ENCODE assay signal across 3 cellular contexts in genomic region chr2:225140761-225141160, GRCh38.
TF ChIP-seq lines count a peak whose summit lies in the region.

No MANE protein-coding gene starts in this region.

TF ChIP-seq in SK-N-SH, 30 proteins besides CTCF, POLR2A, EP300 and RAD21 (continued from another document):
- TF ChIP-seq FOXM1 (IDR thresholded peaks at IDR 0.05; ENCODE audit: low read depth) (no peak), NFIC (IDR thresholded peaks at IDR 0.05; ENCODE audit: borderline replicate concordance) (no peak), TCF12 (IDR thresholded peaks at IDR 0.05) (no peak)

TF ChIP-seq in SK-N-SH treated with all-trans-retinoic acid at 6 μM for 48 hours, 23 proteins besides CTCF, POLR2A, EP300 and RAD21 (continued from another document):
- TF ChIP-seq, protein P1, sequence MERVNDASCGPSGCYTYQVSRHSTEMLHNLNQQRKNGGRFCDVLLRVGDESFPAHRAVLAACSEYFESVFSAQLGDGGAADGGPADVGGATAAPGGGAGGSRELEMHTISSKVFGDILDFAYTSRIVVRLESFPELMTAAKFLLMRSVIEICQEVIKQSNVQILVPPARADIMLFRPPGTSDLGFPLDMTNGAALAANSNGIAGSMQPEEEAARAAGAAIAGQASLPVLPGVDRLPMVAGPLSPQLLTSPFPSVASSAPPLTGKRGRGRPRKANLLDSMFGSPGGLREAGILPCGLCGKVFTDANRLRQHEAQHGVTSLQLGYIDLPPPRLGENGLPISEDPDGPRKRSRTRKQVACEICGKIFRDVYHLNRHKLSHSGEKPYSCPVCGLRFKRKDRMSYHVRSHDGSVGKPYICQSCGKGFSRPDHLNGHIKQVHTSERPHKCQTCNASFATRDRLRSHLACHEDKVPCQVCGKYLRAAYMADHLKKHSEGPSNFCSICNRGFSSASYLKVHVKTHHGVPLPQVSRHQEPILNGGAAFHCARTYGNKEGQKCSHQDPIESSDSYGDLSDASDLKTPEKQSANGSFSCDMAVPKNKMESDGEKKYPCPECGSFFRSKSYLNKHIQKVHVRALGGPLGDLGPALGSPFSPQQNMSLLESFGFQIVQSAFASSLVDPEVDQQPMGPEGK (CRISPR knock-in tag; IDR thresholded peaks at IDR 0.05; ENCODE audit: borderline replicate concordance): no peak
- TF ChIP-seq ESRRG (CRISPR knock-in tag; IDR thresholded peaks at IDR 0.05) (no peak), CSRNP3 (CRISPR knock-in tag; IDR thresholded peaks at IDR 0.05) (no peak), ZNF565 (CRISPR knock-in tag; conservative IDR thresholded peaks at IDR 0.05; ENCODE audit: low read depth) (no peak), BACH2 (CRISPR knock-in tag; IDR thresholded peaks at IDR 0.05; ENCODE audit: borderline replicate concordance) (no peak), ZNF8 (CRISPR knock-in tag; IDR thresholded peaks at IDR 0.05) (no peak), ZNF70 (CRISPR knock-in tag; IDR thresholded peaks at IDR 0.05) (no peak), POU6F1 (CRISPR knock-in tag; IDR thresholded peaks at IDR 0.05; ENCODE audit: borderline replicate concordance, low read depth) (no peak), ZFP3 (CRISPR knock-in tag; IDR thresholded peaks at IDR 0.05) (no peak), TCF4 (CRISPR knock-in tag; IDR thresholded peaks at IDR 0.05; ENCODE audit: borderline replicate concordance) (no peak), CSDC2 (CRISPR knock-in tag; IDR thresholded peaks at IDR 0.05) (no peak), ZFP30 (CRISPR knock-in tag; IDR thresholded peaks at IDR 0.05) (no peak)
- TF ChIP-seq, protein P2, sequence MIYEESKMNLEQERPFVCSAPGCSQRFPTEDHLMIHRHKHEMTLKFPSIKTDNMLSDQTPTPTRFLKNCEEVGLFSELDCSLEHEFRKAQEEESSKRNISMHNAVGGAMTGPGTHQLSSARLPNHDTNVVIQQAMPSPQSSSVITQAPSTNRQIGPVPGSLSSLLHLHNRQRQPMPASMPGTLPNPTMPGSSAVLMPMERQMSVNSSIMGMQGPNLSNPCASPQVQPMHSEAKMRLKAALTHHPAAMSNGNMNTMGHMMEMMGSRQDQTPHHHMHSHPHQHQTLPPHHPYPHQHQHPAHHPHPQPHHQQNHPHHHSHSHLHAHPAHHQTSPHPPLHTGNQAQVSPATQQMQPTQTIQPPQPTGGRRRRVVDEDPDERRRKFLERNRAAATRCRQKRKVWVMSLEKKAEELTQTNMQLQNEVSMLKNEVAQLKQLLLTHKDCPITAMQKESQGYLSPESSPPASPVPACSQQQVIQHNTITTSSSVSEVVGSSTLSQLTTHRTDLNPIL (CRISPR knock-in tag; IDR thresholded peaks at IDR 0.05; ENCODE audit: low read depth): no peak
- TF ChIP-seq, protein P3, sequence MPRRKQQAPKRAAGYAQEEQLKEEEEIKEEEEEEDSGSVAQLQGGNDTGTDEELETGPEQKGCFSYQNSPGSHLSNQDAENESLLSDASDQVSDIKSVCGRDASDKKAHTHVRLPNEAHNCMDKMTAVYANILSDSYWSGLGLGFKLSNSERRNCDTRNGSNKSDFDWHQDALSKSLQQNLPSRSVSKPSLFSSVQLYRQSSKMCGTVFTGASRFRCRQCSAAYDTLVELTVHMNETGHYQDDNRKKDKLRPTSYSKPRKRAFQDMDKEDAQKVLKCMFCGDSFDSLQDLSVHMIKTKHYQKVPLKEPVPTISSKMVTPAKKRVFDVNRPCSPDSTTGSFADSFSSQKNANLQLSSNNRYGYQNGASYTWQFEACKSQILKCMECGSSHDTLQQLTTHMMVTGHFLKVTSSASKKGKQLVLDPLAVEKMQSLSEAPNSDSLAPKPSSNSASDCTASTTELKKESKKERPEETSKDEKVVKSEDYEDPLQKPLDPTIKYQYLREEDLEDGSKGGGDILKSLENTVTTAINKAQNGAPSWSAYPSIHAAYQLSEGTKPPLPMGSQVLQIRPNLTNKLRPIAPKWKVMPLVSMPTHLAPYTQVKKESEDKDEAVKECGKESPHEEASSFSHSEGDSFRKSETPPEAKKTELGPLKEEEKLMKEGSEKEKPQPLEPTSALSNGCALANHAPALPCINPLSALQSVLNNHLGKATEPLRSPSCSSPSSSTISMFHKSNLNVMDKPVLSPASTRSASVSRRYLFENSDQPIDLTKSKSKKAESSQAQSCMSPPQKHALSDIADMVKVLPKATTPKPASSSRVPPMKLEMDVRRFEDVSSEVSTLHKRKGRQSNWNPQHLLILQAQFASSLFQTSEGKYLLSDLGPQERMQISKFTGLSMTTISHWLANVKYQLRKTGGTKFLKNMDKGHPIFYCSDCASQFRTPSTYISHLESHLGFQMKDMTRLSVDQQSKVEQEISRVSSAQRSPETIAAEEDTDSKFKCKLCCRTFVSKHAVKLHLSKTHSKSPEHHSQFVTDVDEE (CRISPR knock-in tag; IDR thresholded peaks at IDR 0.05): no peak

TF ChIP-seq in IMR-90, 13 proteins besides CTCF, POLR2A, EP300 and RAD21 (continued from another document):
- TF ChIP-seq, protein P4, sequence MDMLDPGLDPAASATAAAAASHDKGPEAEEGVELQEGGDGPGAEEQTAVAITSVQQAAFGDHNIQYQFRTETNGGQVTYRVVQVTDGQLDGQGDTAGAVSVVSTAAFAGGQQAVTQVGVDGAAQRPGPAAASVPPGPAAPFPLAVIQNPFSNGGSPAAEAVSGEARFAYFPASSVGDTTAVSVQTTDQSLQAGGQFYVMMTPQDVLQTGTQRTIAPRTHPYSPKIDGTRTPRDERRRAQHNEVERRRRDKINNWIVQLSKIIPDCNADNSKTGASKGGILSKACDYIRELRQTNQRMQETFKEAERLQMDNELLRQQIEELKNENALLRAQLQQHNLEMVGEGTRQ (IDR thresholded peaks at IDR 0.05; ENCODE audit: low read depth, low read length): no peak
- no peak for TF ChIP-seq CEBPB (IDR thresholded peaks at IDR 0.05; ENCODE audit: low read depth, low read length)
- no peak for TF ChIP-seq RCOR1 (IDR thresholded peaks at IDR 0.05; ENCODE audit: insufficient replicate concordance, low read length)
- no peak for TF ChIP-seq RFX5 (IDR thresholded peaks at IDR 0.05; ENCODE audit: low read depth, low read length)
- TF ChIP-seq SMC3 (IDR thresholded peaks at IDR 0.05; ENCODE audit: low read depth, low read length): no peak
- TF ChIP-seq CHD1 (IDR thresholded peaks at IDR 0.05; ENCODE audit: low read depth, low read length): no peak
- TF ChIP-seq MXI1 (IDR thresholded peaks at IDR 0.05; ENCODE audit: borderline replicate concordance, low read depth, low read length): no peak
- TF ChIP-seq FOS (IDR thresholded peaks at IDR 0.05; ENCODE audit: low read depth, low read length): no peak
